Comparison of ENCODE assay signal across 10 cellular contexts in the genomic region with DNA sequence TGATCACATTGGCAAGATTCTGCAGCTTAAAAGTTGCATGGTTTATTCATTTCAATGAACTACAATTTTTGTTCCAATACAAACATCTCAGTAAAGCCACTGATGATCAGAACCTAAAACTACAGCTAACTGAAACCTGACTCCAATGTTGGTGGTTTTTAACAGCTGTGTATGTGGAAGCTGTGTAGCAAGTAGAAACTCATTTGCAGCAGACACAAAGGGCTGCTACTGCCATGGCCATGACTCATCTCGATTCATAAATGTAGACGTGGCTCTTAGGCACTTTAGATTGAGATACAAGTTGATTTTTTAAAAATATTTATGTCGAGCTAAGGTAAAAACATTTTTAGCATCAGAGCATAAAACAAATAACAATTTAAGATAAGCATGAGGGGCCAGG. TPM values are rescaled to one million over a fixed set of nuclear protein-coding genes. Genes with fewer than 3 reads are reported as not detected.
DNase-seq lines count a peak whose midpoint lies in the region; ATAC-seq and TF ChIP-seq lines count a peak whose summit lies in the region.
"Had no signal": no experiment of that assay in that cellular context is flagged by ENCODE, and none has a peak within 500 bp of the region (broad histone marks: within the 10 kb centered on the region; RNA-seq: fewer than 3 reads in every experiment).

No MANE protein-coding gene starts in this region.

- no peaks in the 10 kb centered on the region for H3K9me2 ChIP-seq in Karpas-422 (replicated peaks; ENCODE audit: insufficient read depth, low read length)

- no peak overlapping the region for H3K4me3 Mint-ChIP-seq in natural killer cell treated with Interleukin-12 subunit alpha and Interleukin-12 subunit beta and Interleukin-15 and Interleukin-18, amount 100 ng/mL, for 72 hours
- H3K4me3 Mint-ChIP-seq in activated naive CD8-positive, alpha-beta T cell treated with anti-CD3 and anti-CD28 coated beads, Interleukin-2, amount 50 U/mL, for 24 hours = no peak overlapping the region

- no peaks in the 10 kb centered on the region for H3K4me1 Mint-ChIP-seq in natural killer cell treated with Interleukin-12 subunit alpha and Interleukin-12 subunit beta and Interleukin-15 and Interleukin-18, amount 100 ng/mL, for 72 hours (ENCODE audit: low read depth in 2 of 2)
- no peaks in the 10 kb centered on the region for H3K4me1 Mint-ChIP-seq in activated naive CD8-positive, alpha-beta T cell treated with anti-CD3 and anti-CD28 coated beads, Interleukin-2, amount 50 U/mL, for 24 hours

- no peaks in the 10 kb centered on the region for H3K36me3 Mint-ChIP-seq in natural killer cell treated with Interleukin-12 subunit alpha and Interleukin-12 subunit beta and Interleukin-15 and Interleukin-18, amount 100 ng/mL, for 72 hours
- no peaks in the 10 kb centered on the region for H3K36me3 Mint-ChIP-seq in activated naive CD8-positive, alpha-beta T cell treated with anti-CD3 and anti-CD28 coated beads, Interleukin-2, amount 50 U/mL, for 24 hours (ENCODE audit: low read depth)

- peak; percentile 54 for ATAC-seq in GM18505 (IDR thresholded peaks at IDR 0.05; ENCODE audit: unreplicated experiment)
- peak; percentile 86 for ATAC-seq in HG02852 (IDR thresholded peaks at IDR 0.05; ENCODE audit: unreplicated experiment)
- no peak for ATAC-seq in natural killer cell treated with Interleukin-12 subunit alpha and Interleukin-12 subunit beta and Interleukin-15 and Interleukin-18, amount 100 ng/mL, for 72 hours
- no peak for ATAC-seq in activated naive CD8-positive, alpha-beta T cell treated with anti-CD3 and anti-CD28 coated beads, Interleukin-2, amount 50 U/mL, for 24 hours

- no peak overlapping the region for H3K27ac ChIP-seq in Karpas-422 (ENCODE audit: low read length)

- no peak overlapping the region for H3K27ac Mint-ChIP-seq in natural killer cell treated with Interleukin-12 subunit alpha and Interleukin-12 subunit beta and Interleukin-15 and Interleukin-18, amount 100 ng/mL, for 72 hours
- H3K27ac Mint-ChIP-seq in activated naive CD8-positive, alpha-beta T cell treated with anti-CD3 and anti-CD28 coated beads, Interleukin-2, amount 50 U/mL, for 24 hours = no peak overlapping the region

- H3K4me2 ChIP-seq in Karpas-422 (ENCODE audit: low read depth, low read length, poor library complexity, severe bottlenecking) = no peak overlapping the region

- H3K79me2 ChIP-seq in Karpas-422 (ENCODE audit: low read length) = no peaks in the 10 kb centered on the region

- H3K27me3 Mint-ChIP-seq in natural killer cell treated with Interleukin-12 subunit alpha and Interleukin-12 subunit beta and Interleukin-15 and Interleukin-18, amount 100 ng/mL, for 72 hours = peaks cover 8 to 28% of the 10 kb centered on the region in 2 donors
- peaks cover 9% of the 10 kb centered on the region for H3K27me3 Mint-ChIP-seq in activated naive CD8-positive, alpha-beta T cell treated with anti-CD3 and anti-CD28 coated beads, Interleukin-2, amount 50 U/mL, for 24 hours

- H3K4me3 ChIP-seq in Karpas-422 (ENCODE audit: low read length) = no peak overlapping the region

- DNase-seq in RPMI8226 = peak; percentile 4
- peak; percentile 30 for DNase-seq in left kidney (ENCODE audit: low read depth, low spot score)
- DNase-seq in middle frontal gyrus (ENCODE audit: extremely low spot score, low spot score) = no peak
- no peak for DNase-seq in Karpas-422
- DNase-seq in natural killer cell treated with Interleukin-12 subunit alpha and Interleukin-12 subunit beta and Interleukin-15 and Interleukin-18, amount 100 ng/mL, for 72 hours (ENCODE audit: low spot score) = no peak
- no peak for DNase-seq in activated naive CD8-positive, alpha-beta T cell treated with anti-CD3 and anti-CD28 coated beads, Interleukin-2, amount 50 U/mL, for 24 hours
- DNase-seq: effector CD8-positive, alpha-beta T cell; NCI-H1105 had no signal

- no peak overlapping the region for H2AFZ ChIP-seq in Karpas-422 (ENCODE audit: low read length)

- H3K36me3 ChIP-seq in Karpas-422 (ENCODE audit: insufficient read depth, low read length) = no peaks in the 10 kb centered on the region

- no peaks in the 10 kb centered on the region for H4K20me1 ChIP-seq in Karpas-422 (ENCODE audit: insufficient read depth, low read depth, low read length)

- TF ChIP-seq POLR2A in GM18505 (IDR thresholded peaks at IDR 0.05; ENCODE audit: borderline replicate concordance, extremely low read depth, insufficient read depth, insufficient read length) = no peak

- H3K9ac ChIP-seq in Karpas-422 (ENCODE audit: low read length) = no peak overlapping the region

- no peaks in the 10 kb centered on the region for H3K27me3 ChIP-seq in Karpas-422 (ENCODE audit: low read length)

- H3K4me1 ChIP-seq in Karpas-422 (ENCODE audit: low read length) = peaks cover 12% of the 10 kb centered on the region

- H3K9me3 Mint-ChIP-seq in natural killer cell treated with Interleukin-12 subunit alpha and Interleukin-12 subunit beta and Interleukin-15 and Interleukin-18, amount 100 ng/mL, for 72 hours = no peaks in the 10 kb centered on the region
- H3K9me3 Mint-ChIP-seq in activated naive CD8-positive, alpha-beta T cell treated with anti-CD3 and anti-CD28 coated beads, Interleukin-2, amount 50 U/mL, for 24 hours = no peaks in the 10 kb centered on the region

- no peaks in the 10 kb centered on the region for H3K9me3 ChIP-seq in Karpas-422 (ENCODE audit: low read length)

RNA-seq across cellular contexts. Expression of gene MAP3K4, which starts 19.5 kb away (rescaled TPM):
- 22.4 and 29.9 TPM in 2 replicates for total RNA-seq in Karpas-422 (2014; rRNA removed; shearing (Covaris generic); ENCODE audit: low replicate concordance)
- total RNA-seq in natural killer cell treated with Interleukin-12 subunit alpha and Interleukin-12 subunit beta and Interleukin-15 and Interleukin-18, amount 100 ng/mL, for 72 hours = 10 to 100 TPM; 39.4 to 67.6 TPM

Comparison
In these comparisons a context has a peak if more than half of its experiments do, and no peak if none do; other contexts are left out.
1. ATAC-seq: peak in GM18505 (single experiment) and HG02852 (single experiment); none in natural killer cell treated with Interleukin-12 subunit alpha and Interleukin-12 subunit beta and Interleukin-15 and Interleukin-18, amount 100 ng/mL, for 72 hours (0 of 2) and activated naive CD8-positive, alpha-beta T cell treated with anti-CD3 and anti-CD28 coated beads, Interleukin-2, amount 50 U/mL, for 24 hours (single experiment).
2. DNase-seq: peak in RPMI8226 (single experiment) and left kidney (single experiment); none in middle frontal gyrus (single experiment), Karpas-422 (single experiment), natural killer cell treated with Interleukin-12 subunit alpha and Interleukin-12 subunit beta and Interleukin-15 and Interleukin-18, amount 100 ng/mL, for 72 hours (single experiment) and activated naive CD8-positive, alpha-beta T cell treated with anti-CD3 and anti-CD28 coated beads, Interleukin-2, amount 50 U/mL, for 24 hours (single experiment).